Comparison of ENCODE assay signal across 8 cellular contexts in the genomic region with DNA sequence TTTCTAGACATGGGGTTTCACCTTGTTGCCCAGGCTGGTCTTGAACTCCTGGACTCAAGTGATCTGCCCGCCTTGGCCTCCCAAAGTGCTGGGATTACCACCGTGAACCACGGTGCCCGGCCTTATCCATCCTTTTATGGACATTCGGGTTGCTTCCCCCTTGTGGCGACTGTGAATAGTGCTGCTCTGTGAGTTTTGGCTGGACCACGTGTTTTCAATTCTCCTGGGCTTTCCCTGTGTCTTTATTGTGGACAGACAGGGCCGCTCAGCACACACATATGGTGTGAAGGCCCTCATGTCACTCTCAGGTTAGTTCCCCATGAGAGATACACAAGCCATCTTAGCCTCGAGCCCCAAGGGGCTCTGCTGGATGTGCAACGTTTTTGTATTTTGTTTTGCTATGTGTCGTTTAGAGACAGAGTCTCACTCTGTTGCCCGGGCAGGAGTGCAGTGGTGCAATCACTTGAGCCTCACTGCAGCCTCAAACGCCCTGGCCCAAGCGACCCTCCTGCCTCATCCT. TPM values are rescaled to one million over a fixed set of nuclear protein-coding genes. Genes with fewer than 3 reads are reported as not detected.
DNase-seq lines count a peak whose midpoint lies in the region; ATAC-seq and TF ChIP-seq lines count a peak whose summit lies in the region.

No MANE protein-coding gene starts in this region.

- H3K27ac ChIP-seq in colonic mucosa (no peak overlapping the region), right lobe of liver (no peak overlapping the region)

- WGBS in right lobe of liver (ENCODE audit: insufficient coverage, low coverage, low lambda C conversion rate, missing lambda C conversion rate): 4% methylated on average over 12 of the region's 14 CpGs

- peaks cover under 1% of the 10 kb centered on the region for H3K36me3 ChIP-seq in colonic mucosa
- peaks cover 0 to 10% (median 5%) of the 10 kb centered on the region in 4 donors for H3K36me3 ChIP-seq in right lobe of liver

- H3K9me3 ChIP-seq in colonic mucosa (no peaks in the 10 kb centered on the region), right lobe of liver (no peaks in the 10 kb centered on the region)

- H3K9ac ChIP-seq in colonic mucosa (ENCODE audit: low read depth in 2 of 2, low read length in 2 of 2): no peak overlapping the region

- TF ChIP-seq CTCF in colonic mucosa (IDR thresholded peaks at IDR 0.05) (peak; percentile 75), right lobe of liver (IDR thresholded peaks at IDR 0.05) (peak; percentile 82 to 91 (median 84))

- no peaks in the 10 kb centered on the region for H3K27me3 ChIP-seq in colonic mucosa
- H3K27me3 ChIP-seq in right lobe of liver: no peaks in the 10 kb centered on the region

- H3K4me3 ChIP-seq in colonic mucosa (no peak overlapping the region), right lobe of liver (no peak overlapping the region)

- no peaks in the 10 kb centered on the region for H3K4me1 ChIP-seq in colonic mucosa
- peaks cover 0 to 1% (median 0%) of the 10 kb centered on the region in 4 donors for H3K4me1 ChIP-seq in right lobe of liver

- no peak for TF ChIP-seq POLR2A in right lobe of liver (IDR thresholded peaks at IDR 0.05)

- intact Hi-C loops in colonic mucosa (cut with DNase I): no loop called here
- intact Hi-C loops in right lobe of liver (cut with DNase I): no loop called here

- peak; percentile 56 to 86 (median 58) for DNase-seq in NCI-H1417 (lab: John Stamatoyannopoulos, UW)
- no peak for DNase-seq in NCI-H1417 treated with DMSO at 0.1 percent for 48 hours (lab: John Stamatoyannopoulos, UW)
- peak; percentile 76 to 93 for DNase-seq in NCI-H524 (lab: John Stamatoyannopoulos, UW)
- peak; percentile 85 for DNase-seq in activated CD4-positive, alpha-beta T cell treated with anti-CD3 and anti-CD28 coated beads for 48 hours
- DNase-seq in colonic mucosa: peak; percentile 87
- DNase-seq in right lobe of liver: peak in 2 of 3 donors; percentile 67 to 77
- DNase-seq in stimulated activated CD4-positive, alpha-beta T cell treated with anti-CD3 and anti-CD28 coated beads, TNF-alpha, amount 100 ng/mL, for 24 hours (ENCODE audit: low read depth in 3 of 3): peak; percentile 44 to 76 (median 64)

- ATAC-seq in HG03354 (IDR thresholded peaks at IDR 0.05; ENCODE audit: poor library complexity, severe bottlenecking, unreplicated experiment) (peak; percentile 67), right lobe of liver (peak; percentile 80 to 90 (median 84))

RNA-seq across cellular contexts. Expression of a gene that starts 40.5 kb away (rescaled TPM):
- 10 to 100 TPM; 33.5 to 56.7 TPM for total RNA-seq in colonic mucosa
- total RNA-seq in right lobe of liver: 10 to 100 TPM; 10.4 to 30.4 (median 19.3) TPM

RNA-seq across cellular contexts. Expression of a gene that starts 40.8 kb away (rescaled TPM):
- total RNA-seq in colonic mucosa (10 to 100 TPM; 33.2 to 54.7 TPM), right lobe of liver (10 to 100 TPM; 19.7 to 25.9 (median 23.6) TPM)

RNA-seq across cellular contexts. Expression of a gene that starts 44.3 kb away (rescaled TPM):
- total RNA-seq in colonic mucosa (100 to 1,000 TPM; 102 to 145 TPM), right lobe of liver (10 to 100 TPM; 23.9 to 59.6 (median 39.2) TPM)
